In genomic region chr20:46681032-46681854, GRCh38 we compare ENCODE assay signal across 8 cellular contexts. TPM values are rescaled to one million over a fixed set of nuclear protein-coding genes. Genes with fewer than 3 reads are reported as not detected.
DNase-seq lines count a peak whose midpoint lies in the region; ATAC-seq, FAIRE-seq and TF ChIP-seq lines count a peak whose summit lies in the region.

No MANE protein-coding gene starts in this region.

- intact Hi-C loops in vagina (cut with DNase I): loop anchor here (10.0 kb wide), 1 partner anchor 116 kb away; no protein-coding TSS in a partner anchor

- H3K27me3 ChIP-seq in vagina: no peaks in the 10 kb centered on the region

- H3K36me3 ChIP-seq in vagina: peaks cover 0 to 6% of the 10 kb centered on the region in 2 donors

- TF ChIP-seq CTCF in vagina (IDR thresholded peaks at IDR 0.05): peak in 2 of 3 experiments; percentile 50 to 68

- DNase-seq in Caki2 (ENCODE audit: low read depth): peak; percentile 45
- peak; percentile 66 for DNase-seq in KG1 (lab: John Stamatoyannopoulos, UW)
- DNase-seq in RKO (ENCODE audit: low spot score): peak; percentile 52
- peak; percentile 25 to 44 for DNase-seq in activated T-helper 1 cell treated with anti-CD3 and anti-CD28 coated beads, Interleukin-2, amount 50 U/mL, for 16 hours (ENCODE audit: low read depth in 1 of 2, low spot score in 1 of 2)
- DNase-seq in frontal cortex (ENCODE audit: low spot score in 2 of 2): peak; percentile 57 to 60
- DNase-seq in pons (ENCODE audit: low spot score): peak; percentile 84
- DNase-seq in vagina (ENCODE audit: extremely low spot score in 2 of 2): peak in 1 of 2 donors; percentile 75

- FAIRE-seq in frontal cortex (lab: Jason Lieb, UNC): no peak

- no peaks in the 10 kb centered on the region for H3K9me3 ChIP-seq in vagina

- H3K4me3 ChIP-seq in vagina: no peak overlapping the region

- peaks cover 45% of the 10 kb centered on the region for H3K4me1 ChIP-seq in vagina

- no peak for ATAC-seq in GM21619 (IDR thresholded peaks at IDR 0.05; ENCODE audit: unreplicated experiment)

- no peak overlapping the region for H3K27ac ChIP-seq in vagina

- in situ Hi-C loops in Caki2 (cut with HindIII; ENCODE audit: low pct_unique_long_range_greater_than_20kb, low sequenced_read_pairs): no loop called here

- no peak for TF ChIP-seq POLR2A in vagina (IDR thresholded peaks at IDR 0.05)

RNA-seq across cellular contexts. Expression of gene TP53RK, which starts 8.0 kb away (rescaled TPM):
- total RNA-seq in Caki2 (2014; rRNA removed; shearing (Covaris generic); ENCODE audit: low replicate concordance): 9.4 and 23.4 TPM in 2 replicates
- total RNA-seq in frontal cortex (51.0 TPM), vagina (27.7 TPM)

RNA-seq across cellular contexts. Expression of gene SLC2A10, which starts 28.2 kb away (rescaled TPM):
- 7.9 TPM in 2 replicates for total RNA-seq in Caki2 (2014; rRNA removed; shearing (Covaris generic); ENCODE audit: low replicate concordance)
- total RNA-seq in frontal cortex: 3.7 TPM
- total RNA-seq in vagina: 21.6 TPM

RNA-seq across cellular contexts. Expression of gene SLC13A3, which starts 30.0 kb away (rescaled TPM):
- 0.26 and 0.84 TPM in 2 replicates for total RNA-seq in Caki2 (2014; rRNA removed; shearing (Covaris generic); ENCODE audit: low replicate concordance)
- total RNA-seq in frontal cortex (10.2 TPM), vagina (1.2 TPM)
